Comparison of ENCODE assay signal across 8 cellular contexts in the genomic region with DNA sequence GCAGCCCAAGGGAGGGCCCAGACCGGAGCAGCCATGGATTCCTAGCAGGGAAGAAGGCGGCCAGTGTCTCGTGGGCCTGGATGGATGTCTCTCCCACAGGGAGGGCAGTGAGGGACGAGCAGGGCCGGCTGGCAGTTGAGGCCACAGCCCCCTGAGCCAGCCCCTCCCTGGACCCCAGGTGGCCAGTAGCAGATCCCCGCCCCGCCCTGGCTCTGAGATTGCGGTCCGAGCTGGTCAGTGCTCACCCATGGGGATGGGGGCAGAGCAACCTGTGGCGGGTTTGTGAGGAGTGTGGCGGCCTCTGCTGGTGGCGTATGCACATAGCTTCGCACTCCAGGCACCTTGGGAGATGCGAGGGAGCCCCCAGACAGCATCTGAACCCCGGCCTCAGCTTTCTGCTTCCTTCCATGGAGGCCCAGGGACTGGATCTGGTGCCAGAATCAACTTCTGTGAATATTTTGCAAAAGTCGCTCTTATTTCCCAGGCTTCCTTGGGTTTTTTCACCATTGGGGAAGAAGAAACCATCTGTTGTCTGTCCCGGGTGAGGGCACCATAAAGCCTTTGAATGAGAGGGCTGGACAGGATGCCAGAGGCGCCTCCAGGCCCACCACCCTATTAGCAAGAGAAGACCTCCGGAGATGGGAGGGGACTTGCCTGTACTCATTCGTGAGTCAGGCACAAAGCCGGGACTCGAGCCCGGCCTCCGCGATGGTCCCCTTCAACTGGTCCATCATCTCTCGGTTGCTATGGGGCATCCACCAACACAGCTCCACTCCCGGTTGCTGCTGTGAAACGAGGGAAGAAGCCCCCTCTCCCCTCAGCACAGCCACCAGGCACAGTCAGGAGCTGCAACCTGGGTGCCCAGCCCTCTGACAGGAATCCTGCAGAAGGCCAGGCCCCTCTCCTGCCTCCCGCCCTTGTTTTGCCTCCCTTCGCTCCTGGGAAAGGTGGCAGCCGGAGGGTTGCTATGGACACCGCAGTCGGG. TPM values are rescaled to one million over a fixed set of nuclear protein-coding genes. Genes with fewer than 3 reads are reported as not detected.
DNase-seq lines count a peak whose midpoint lies in the region; ATAC-seq, FAIRE-seq and TF ChIP-seq lines count a peak whose summit lies in the region.

No MANE protein-coding gene starts in this region.

- no peak for FAIRE-seq in kidney (lab: Jason Lieb, UNC)

- no peak overlapping the region for H3K4me3 Mint-ChIP-seq in CD4-positive, alpha-beta T cell
- no peak overlapping the region for H3K4me3 Mint-ChIP-seq in WTC11

- H3K79me2 ChIP-seq in mammary epithelial cell (ENCODE audit: insufficient read depth, low read length): no peaks in the 10 kb centered on the region

- H3K4me1 ChIP-seq in mammary epithelial cell (ENCODE audit: insufficient read depth, low read length) (no peaks in the 10 kb centered on the region), kidney (ENCODE audit: control insufficient read depth in 1 of 2, insufficient read depth in 1 of 2, low read depth in 1 of 2, low read length in 2 of 2) (peaks cover 0 to 2% of the 10 kb centered on the region in 2 donors)

- H3K27me3 ChIP-seq in CD4-positive, alpha-beta T cell (ENCODE audit: control insufficient read depth, insufficient read depth, low read length): no peaks in the 10 kb centered on the region
- no peaks in the 10 kb centered on the region for H3K27me3 ChIP-seq in mammary epithelial cell (ENCODE audit: insufficient read depth, low read length)

- TF ChIP-seq CTCF in CD4-positive, alpha-beta T cell (IDR thresholded peaks at IDR 0.05): peak; percentile 91
- TF ChIP-seq CTCF in WTC11 (IDR thresholded peaks at IDR 0.05): peak; percentile 78
- peak; percentile 78 to 85 for TF ChIP-seq CTCF in mammary epithelial cell (conservative IDR thresholded peaks at IDR 0.05 in 1 of 2, IDR thresholded peaks at IDR 0.05 in 1 of 2; ENCODE audit: extremely low read depth in 1 of 2, insufficient read depth in 1 of 2, low read depth in 1 of 2, low read length in 2 of 2)
- TF ChIP-seq CTCF in kidney (IDR thresholded peaks at IDR 0.05; ENCODE audit: borderline replicate concordance, extremely low read depth, insufficient read depth): peak; percentile 89

- 56% methylated on average over 21 of the region's 33 CpGs for WGBS in mammary epithelial cell (ENCODE audit: low coverage, missing lambda C conversion rate)

- intact Hi-C loops in CD4-positive, alpha-beta T cell (cut with DNase I, micrococcal nuclease): loop anchor here (1.0 to 5.0 kb wide), 6 partner anchors 106 to 399 kb away; no protein-coding TSS in a partner anchor
- intact Hi-C loops in mammary epithelial cell (cut with micrococcal nuclease): loop anchor here (1.0 to 5.0 kb wide), 6 partner anchors 66 to 398 kb away; no protein-coding TSS in a partner anchor
- intact Hi-C loops in kidney (cut with DNase I): loop anchor here (5.0 kb wide), 1 partner anchor 211 kb away; no protein-coding TSS in a partner anchor

- no peak overlapping the region for H3K27ac Mint-ChIP-seq in CD4-positive, alpha-beta T cell
- H3K27ac Mint-ChIP-seq in WTC11: no peak overlapping the region

- no peaks in the 10 kb centered on the region for H3K36me3 ChIP-seq in mammary epithelial cell (ENCODE audit: insufficient read depth, low read length)
- H3K36me3 ChIP-seq in kidney (ENCODE audit: control insufficient read depth in 1 of 2, insufficient read depth in 2 of 2, low read length in 2 of 2): no peaks in the 10 kb centered on the region

- H3K9me3 Mint-ChIP-seq in CD4-positive, alpha-beta T cell: no peaks in the 10 kb centered on the region
- H3K9me3 Mint-ChIP-seq in WTC11: no peaks in the 10 kb centered on the region

- no peak overlapping the region for H3K27ac ChIP-seq in CD4-positive, alpha-beta T cell (ENCODE audit: low read depth, low read length)
- H3K27ac ChIP-seq in mammary epithelial cell (ENCODE audit: insufficient read depth, low read depth, low read length) (no peak overlapping the region), kidney (ENCODE audit: low read depth in 2 of 2, low read length in 2 of 2) (no peak overlapping the region)

- peaks cover 5% of the 10 kb centered on the region for H3K27me3 Mint-ChIP-seq in CD4-positive, alpha-beta T cell
- no peaks in the 10 kb centered on the region for H3K27me3 Mint-ChIP-seq in WTC11 (ENCODE audit: low read depth)

- no peaks in the 10 kb centered on the region for H3K9me3 ChIP-seq in CD4-positive, alpha-beta T cell (ENCODE audit: control insufficient read depth, low read length)
- no peaks in the 10 kb centered on the region for H3K9me3 ChIP-seq in mammary epithelial cell (replicated peaks; ENCODE audit: insufficient read depth, low read length)
- no peaks in the 10 kb centered on the region for H3K9me3 ChIP-seq in kidney (ENCODE audit: control insufficient read depth in 1 of 2, low read length in 2 of 2)

- peak; percentile 54 to 75 (median 64) for DNase-seq in CD4-positive, alpha-beta T cell
- peak; percentile 87 for DNase-seq in HEK293T (ENCODE audit: extremely low spot score)
- peak; percentile 80 for DNase-seq in NCI-H2196 (lab: John Stamatoyannopoulos, UW; ENCODE audit: unreplicated experiment)
- peak; percentile 94 for DNase-seq in WTC11 (ENCODE audit: low spot score)
- DNase-seq in mammary epithelial cell: peak; percentile 36
- DNase-seq in kidney: peak; percentile 91
- peak; percentile 68 for DNase-seq in stimulated activated CD4-positive, alpha-beta T cell treated with anti-CD3 and anti-CD28 coated beads, Interleukin-1b, Interleukin-23, amount 100 ng/mL, for 48 hours

- H3K4me1 Mint-ChIP-seq in CD4-positive, alpha-beta T cell (ENCODE audit: low read depth): no peaks in the 10 kb centered on the region
- H3K4me1 Mint-ChIP-seq in WTC11: no peaks in the 10 kb centered on the region

- no peaks in the 10 kb centered on the region for H4K20me1 ChIP-seq in mammary epithelial cell (ENCODE audit: insufficient read depth, low read length)

- no peak overlapping the region for H3K9ac ChIP-seq in mammary epithelial cell (ENCODE audit: insufficient read depth, low read length)
- no peak overlapping the region for H3K9ac ChIP-seq in kidney (ENCODE audit: low read length in 2 of 2)

- no TSS peak for BruUV-seq in mammary epithelial cell (replicated peaks; lab: Mats Ljungman, UMichigan)

- CTCF ChIA-PET in CD4-positive, alpha-beta T cell (lab: Charles Lee): interaction anchor here (0.5 to 2.4 kb wide), 17 partner anchors 9 to 399 kb away, joined by 3 to 18 read pairs (median 4); partner anchors contain the start of gene UBE2Q1
- CTCF ChIA-PET in HEK293T (lab: Yijun Ruan, JAX): interaction anchor here (0.5 to 1.2 kb wide), 17 partner anchors 8 to 1753 kb away, joined by 3 to 8 read pairs (median 4); partner anchors contain the start of genes KCNN3 and PMVK
- CTCF ChIA-PET in WTC11 (lab: Charles Lee): interaction anchor here (0.5 to 2.3 kb wide), 76 partner anchors 9 to 400 kb away, joined by 3 to 95 read pairs (median 4); partner anchors contain the start of genes CHRNB2, KCNN3, LENEP and PMVK
- CTCF ChIA-PET in mammary epithelial cell (lab: Charles Lee; ENCODE audit: low non-redundant PET): interaction anchor here (0.6 to 1.5 kb wide), 5 partner anchors 21 to 209 kb away, joined by 3 to 7 read pairs (median 4); partner anchors contain the start of gene PMVK

- no peaks in the 10 kb centered on the region for H3K36me3 Mint-ChIP-seq in CD4-positive, alpha-beta T cell (ENCODE audit: low read depth)
- H3K36me3 Mint-ChIP-seq in WTC11: no peaks in the 10 kb centered on the region

- dilution Hi-C loops in mammary epithelial cell (cut with HindIII; ENCODE audit: low sequenced_read_pairs): no loop called here

- peak; percentile 91 for ATAC-seq in CD4-positive, alpha-beta T cell (ENCODE audit: poor library complexity)
- ATAC-seq in WTC11 (peak; percentile 95), HG03469 (IDR thresholded peaks at IDR 0.05; ENCODE audit: unreplicated experiment) (no peak)

- in situ Hi-C loops in mammary epithelial cell (cut with MboI; ENCODE audit: low sequenced_read_pairs in 2 of 2): no loop called here

- H3K4me2 ChIP-seq in mammary epithelial cell (ENCODE audit: insufficient read depth, low read depth, low read length): no peak overlapping the region

- POLR2A ChIA-PET in CD4-positive, alpha-beta T cell (lab: Charles Lee): interaction anchor here (0.7 to 0.8 kb wide), 2 partner anchors 207 to 319 kb away, joined by 3 to 4 read pairs; no protein-coding TSS in a partner anchor
- POLR2A ChIA-PET in HEK293T (lab: Yijun Ruan, JAX) (interaction anchor here (0.9 to 1.0 kb wide), 2 partner anchors 9 to 319 kb away, joined by 3 read pairs; partner anchors contain the start of gene KCNN3), WTC11 (lab: Charles Lee) (interaction anchor here (1.0 to 1.5 kb wide), 2 partner anchors 9 to 12 kb away, joined by 3 to 10 read pairs; partner anchors contain the start of gene KCNN3)

- no peak overlapping the region for H3K4me3 ChIP-seq in mammary epithelial cell (replicated peaks in 1 of 3; ENCODE audit: insufficient read depth in 1 of 3, low read depth in 2 of 3, low read length in 3 of 3)
- H3K4me3 ChIP-seq in kidney (ENCODE audit: low read length in 2 of 2): no peak overlapping the region

- H2AFZ ChIP-seq in mammary epithelial cell (ENCODE audit: low read depth, low read length): no peak overlapping the region

TF ChIP-seq in HEK293T, 16 proteins besides CTCF, POLR2A, EP300 and RAD21:
- TF ChIP-seq BHLHE40 (IDR thresholded peaks at IDR 0.05; ENCODE audit: borderline replicate concordance): no peak
- peak; percentile 93; the same call in 1 of the 2 replicates for TF ChIP-seq HDGF (IDR thresholded peaks at IDR 0.05; ENCODE audit: borderline replicate concordance)

TF ChIP-seq in WTC11, 78 proteins besides CTCF, POLR2A, EP300 and RAD21 (continues in another document):
- peak; percentile 52; the same call in 1 of the 2 replicates for TF ChIP-seq SP1 (CRISPR knock-in tag; conservative IDR thresholded peaks at IDR 0.05)

RNA-seq across cellular contexts. Expression of gene KCNN3, which starts 8.6 kb away (rescaled TPM):
- total RNA-seq in CD4-positive, alpha-beta T cell: not detected
- 1.3 to 2.1 TPM (median 1.9 TPM) in 3 replicates for total RNA-seq in WTC11 (2021)
- not detected for total RNA-seq in mammary epithelial cell
- 0.03 TPM for polyA plus RNA-seq in mammary epithelial cell
- not detected for polyA minus RNA-seq in mammary epithelial cell
- 5.6 TPM for total RNA-seq in kidney
- polyA plus RNA-seq in kidney (ENCODE audit: insufficient read depth, low read depth, low replicate concordance): 2.6 TPM

RNA-seq across cellular contexts. Expression of gene PMVK, which starts 57.9 kb away (rescaled TPM):
- total RNA-seq in CD4-positive, alpha-beta T cell: 1 to 10 TPM; 6.6 to 7.4 TPM
- total RNA-seq in WTC11 (2021) (26.8 to 38.7 TPM (median 36.8 TPM) in 3 replicates), mammary epithelial cell (10 to 100 TPM in 1 of 2 donors, 1 to 10 TPM in 1; 7.2 to 34.7 TPM), kidney (42.0 TPM)
- polyA plus RNA-seq in mammary epithelial cell (40.1 TPM), kidney (ENCODE audit: insufficient read depth, low read depth, low replicate concordance) (132 TPM)
- polyA minus RNA-seq in mammary epithelial cell: 32.9 TPM

Comparison
In these comparisons a context has a peak if more than half of its experiments do, and no peak if none do; other contexts are left out.
1. DNase-seq: peak in every context shown above with its lines; median percentile 94 in WTC11; 91 in kidney; 87 in HEK293T; 80 in NCI-H2196; 68 in stimulated activated CD4-positive, alpha-beta T cell treated with anti-CD3 and anti-CD28 coated beads, Interleukin-1b, Interleukin-23, amount 100 ng/mL, for 48 hours; 64 in CD4-positive, alpha-beta T cell; 36 in mammary epithelial cell.